Comparison of ENCODE assay signal across 8 cellular contexts in genomic region chr19:16825312-16826168, GRCh38. TPM values are rescaled to one million over a fixed set of nuclear protein-coding genes. Genes with fewer than 3 reads are reported as not detected.
DNase-seq lines count a peak whose midpoint lies in the region; ATAC-seq, FAIRE-seq and TF ChIP-seq lines count a peak whose summit lies in the region.

No MANE protein-coding gene starts in this region.

- FAIRE-seq in A549 (lab: Jason Lieb, UNC), result no peak
- FAIRE-seq in pancreas (lab: Jason Lieb, UNC), result no peak

- intact Hi-C loops in pancreas (cut with DNase I), result no loop called here

- TF ChIP-seq RAD21 in A549 (conservative IDR thresholded peaks at IDR 0.05 in 1 of 2, IDR thresholded peaks at IDR 0.05 in 1 of 2), result no peak

- TF ChIP-seq EP300 in A549 (IDR thresholded peaks at IDR 0.05), result no peak

- no peak for TF ChIP-seq CTCF in A549 (IDR thresholded peaks at IDR 0.05)
- no peak for TF ChIP-seq CTCF in GM23338 (conservative IDR thresholded peaks at IDR 0.05; ENCODE audit: low read depth in 2 of 2)
- no peak for TF ChIP-seq CTCF in WTC11 (IDR thresholded peaks at IDR 0.05)
- no peak for TF ChIP-seq CTCF in pancreas (IDR thresholded peaks at IDR 0.05)

- H3K9me3 ChIP-seq in A549, result no peaks in the 10 kb centered on the region
- H3K9me3 ChIP-seq in pancreas, result no peaks in the 10 kb centered on the region

- H3K27ac ChIP-seq in A549 (peak overlapping the region; percentile 31 to 83; a peak in 5 of 6 replicates), GM23338 (ENCODE audit: low read depth) (peak overlapping the region; percentile 79), pancreas (peak overlapping the region in 1 of 4 donors; percentile 10)

- TF ChIP-seq POLR2A in A549 (IDR thresholded peaks at IDR 0.05; ENCODE audit: low read length), result no peak

- peaks cover 38% of the 10 kb centered on the region for H3K4me1 Mint-ChIP-seq in GM23338
- peaks cover 40% of the 10 kb centered on the region for H3K4me1 Mint-ChIP-seq in WTC11

- WGBS in A549 (ENCODE audit: missing lambda C conversion rate), result 70% methylated on average over 14 of the region's 14 CpGs
- WGBS in pancreas, 2 donors, result 16 to 19% methylated on average over 14 of the region's 14 CpGs

- H3K27ac Mint-ChIP-seq in GM23338, result peak overlapping the region; percentile 94
- peak overlapping the region; percentile 86 for H3K27ac Mint-ChIP-seq in WTC11
- H3K27ac Mint-ChIP-seq in activated naive CD4-positive, alpha-beta T cell treated with anti-CD3 and anti-CD28 coated beads, Interleukin-2, amount 50 U/mL, for 72 hours, result peak overlapping the region in 1 of 2 donors; percentile 1

- peaks cover 1% of the 10 kb centered on the region; the same call in 1 of the 2 replicates for H4K20me1 ChIP-seq in GM23338 (replicated peaks; ENCODE audit: insufficient read depth)

- peaks cover 13% of the 10 kb centered on the region for H3K36me3 Mint-ChIP-seq in GM23338 (ENCODE audit: low read depth)
- H3K36me3 Mint-ChIP-seq in WTC11, result peaks cover 2% of the 10 kb centered on the region
- no peaks in the 10 kb centered on the region for H3K36me3 Mint-ChIP-seq in activated naive CD4-positive, alpha-beta T cell treated with anti-CD3 and anti-CD28 coated beads, Interleukin-2, amount 50 U/mL, for 72 hours

- H3K27me3 ChIP-seq in GM23338 (ENCODE audit: insufficient read depth) (no peaks in the 10 kb centered on the region), pancreas (no peaks in the 10 kb centered on the region)

- POLR2A ChIA-PET in A549 (lab: Yijun Ruan, JAX), result no interaction called here
- POLR2A ChIA-PET in WTC11 (lab: Charles Lee), result interaction anchor here (0.7 to 1.1 kb wide), 2 partner anchors 7 to 10 kb away, joined by 3 to 8 read pairs; no protein-coding TSS in a partner anchor

- peaks cover 6% of the 10 kb centered on the region; the same call in 2 of the 3 replicates for H3K9me3 Mint-ChIP-seq in GM23338
- H3K9me3 Mint-ChIP-seq in WTC11, result peaks cover 8% of the 10 kb centered on the region; the same call in 1 of the 2 replicates
- H3K9me3 Mint-ChIP-seq in activated naive CD4-positive, alpha-beta T cell treated with anti-CD3 and anti-CD28 coated beads, Interleukin-2, amount 50 U/mL, for 72 hours, result no peaks in the 10 kb centered on the region

- DNase-seq in A549 (ENCODE audit: low read depth in 1 of 2, low spot score in 1 of 2) (no peak), GM23338 (ENCODE audit: low spot score) (peak; percentile 83), WTC11 (ENCODE audit: low spot score) (peak; percentile 59), globus pallidus (ENCODE audit: low spot score) (peak; percentile 32), pancreas (peak in 4 of 6 donors; percentile 24 to 47 (median 44))
- DNase-seq in effector CD8-positive, alpha-beta T cell (lab: John Stamatoyannopoulos, UW), result no peak
- no peak for DNase-seq in activated naive CD4-positive, alpha-beta T cell treated with anti-CD3 and anti-CD28 coated beads, Interleukin-2, amount 50 U/mL, for 72 hours (ENCODE audit: low spot score in 2 of 2)

- peaks cover 8% of the 10 kb centered on the region; the same call in 1 of the 2 replicates for H3K9me2 ChIP-seq in GM23338 (ENCODE audit: insufficient read depth)

- CTCF ChIA-PET in A549 (lab: Yijun Ruan, JAX) (interaction anchor here (0.6 kb wide), 1 partner anchor 349 kb away, joined by 4 read pairs; no protein-coding TSS in a partner anchor), WTC11 (lab: Charles Lee) (interaction anchor here (1.1 to 1.6 kb wide), 2 partner anchors 54 to 227 kb away, joined by 3 to 8 read pairs; no protein-coding TSS in a partner anchor)

- H3K4me1 ChIP-seq in A549, result peaks cover 35% of the 10 kb centered on the region
- H3K4me1 ChIP-seq in GM23338 (ENCODE audit: insufficient read depth), result peaks cover 33% of the 10 kb centered on the region
- H3K4me1 ChIP-seq in pancreas, result peaks cover 0 to 14% (median 0%) of the 10 kb centered on the region in 3 donors

- H3K79me2 ChIP-seq in GM23338 (replicated peaks; ENCODE audit: insufficient read depth), result peaks cover 10% of the 10 kb centered on the region

- ATAC-seq in A549 (no peak; a peak in 1 of 6 replicates), GM23338 (peak; percentile 72), WTC11 (peak; percentile 79), pancreas (peak in 3 of 4 donors; percentile 46 to 60 (median 57)), HG03280 (IDR thresholded peaks at IDR 0.05; ENCODE audit: unreplicated experiment) (no peak)
- ATAC-seq in activated naive CD4-positive, alpha-beta T cell treated with anti-CD3 and anti-CD28 coated beads, Interleukin-2, amount 50 U/mL, for 72 hours, result no peak

- H3K4me3 ChIP-seq in A549 (no peak overlapping the region), GM23338 (peak overlapping the region; percentile 41), pancreas (peak overlapping the region in 3 of 4 donors; percentile 10 to 39 (median 33))

- peak overlapping the region; percentile 30 for H3K4me2 ChIP-seq in A549
- H3K4me2 ChIP-seq in GM23338, result peak overlapping the region; percentile 72

- 0 out of 2 replicates have a peak, but pooled peaks cover 10% of the 10 kb centered on the region for H3F3A ChIP-seq in GM23338 (replicated peaks; ENCODE audit: low read depth)

- H3K4me3 Mint-ChIP-seq in GM23338 (peak overlapping the region; percentile 68), WTC11 (peak overlapping the region; percentile 58)

- peaks cover 29% of the 10 kb centered on the region for H3K27me3 Mint-ChIP-seq in GM23338 (ENCODE audit: insufficient read depth, low read depth, poor library complexity)
- no peaks in the 10 kb centered on the region; the same call in 1 of the 2 replicates for H3K27me3 Mint-ChIP-seq in WTC11 (ENCODE audit: low read depth)

- peak overlapping the region; percentile 56; the same call in 1 of the 2 replicates for H2AFZ ChIP-seq in GM23338

- H3K36me3 ChIP-seq in GM23338 (ENCODE audit: insufficient read depth), result no peaks in the 10 kb centered on the region
- H3K36me3 ChIP-seq in pancreas, result no peaks in the 10 kb centered on the region

TF ChIP-seq in A549, 52 proteins besides CTCF, POLR2A, EP300 and RAD21 (continues in another document):
- TF ChIP-seq TP53 (CRISPR knock-in tag; IDR thresholded peaks at IDR 0.05) (no peak), KDM1A (IDR thresholded peaks at IDR 0.05; ENCODE audit: low read depth) (no peak), JUNB (IDR thresholded peaks at IDR 0.05) (no peak), ZFP36 (IDR thresholded peaks at IDR 0.05; ENCODE audit: borderline replicate concordance, partially characterized antibody) (no peak), HOXB5 (CRISPR knock-in tag; IDR thresholded peaks at IDR 0.05) (no peak)
- TF ChIP-seq, protein P1, sequence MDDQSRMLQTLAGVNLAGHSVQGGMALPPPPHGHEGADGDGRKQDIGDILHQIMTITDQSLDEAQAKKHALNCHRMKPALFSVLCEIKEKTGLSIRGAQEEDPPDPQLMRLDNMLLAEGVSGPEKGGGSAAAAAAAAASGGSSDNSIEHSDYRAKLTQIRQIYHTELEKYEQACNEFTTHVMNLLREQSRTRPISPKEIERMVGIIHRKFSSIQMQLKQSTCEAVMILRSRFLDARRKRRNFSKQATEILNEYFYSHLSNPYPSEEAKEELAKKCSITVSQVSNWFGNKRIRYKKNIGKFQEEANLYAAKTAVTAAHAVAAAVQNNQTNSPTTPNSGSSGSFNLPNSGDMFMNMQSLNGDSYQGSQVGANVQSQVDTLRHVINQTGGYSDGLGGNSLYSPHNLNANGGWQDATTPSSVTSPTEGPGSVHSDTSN (IDR thresholded peaks at IDR 0.05), result no peak

TF ChIP-seq in WTC11, 78 proteins besides CTCF, POLR2A, EP300 and RAD21:
- no peak for TF ChIP-seq ZNF416 (CRISPR knock-in tag; IDR thresholded peaks at IDR 0.05)
- TF ChIP-seq, protein P2, sequence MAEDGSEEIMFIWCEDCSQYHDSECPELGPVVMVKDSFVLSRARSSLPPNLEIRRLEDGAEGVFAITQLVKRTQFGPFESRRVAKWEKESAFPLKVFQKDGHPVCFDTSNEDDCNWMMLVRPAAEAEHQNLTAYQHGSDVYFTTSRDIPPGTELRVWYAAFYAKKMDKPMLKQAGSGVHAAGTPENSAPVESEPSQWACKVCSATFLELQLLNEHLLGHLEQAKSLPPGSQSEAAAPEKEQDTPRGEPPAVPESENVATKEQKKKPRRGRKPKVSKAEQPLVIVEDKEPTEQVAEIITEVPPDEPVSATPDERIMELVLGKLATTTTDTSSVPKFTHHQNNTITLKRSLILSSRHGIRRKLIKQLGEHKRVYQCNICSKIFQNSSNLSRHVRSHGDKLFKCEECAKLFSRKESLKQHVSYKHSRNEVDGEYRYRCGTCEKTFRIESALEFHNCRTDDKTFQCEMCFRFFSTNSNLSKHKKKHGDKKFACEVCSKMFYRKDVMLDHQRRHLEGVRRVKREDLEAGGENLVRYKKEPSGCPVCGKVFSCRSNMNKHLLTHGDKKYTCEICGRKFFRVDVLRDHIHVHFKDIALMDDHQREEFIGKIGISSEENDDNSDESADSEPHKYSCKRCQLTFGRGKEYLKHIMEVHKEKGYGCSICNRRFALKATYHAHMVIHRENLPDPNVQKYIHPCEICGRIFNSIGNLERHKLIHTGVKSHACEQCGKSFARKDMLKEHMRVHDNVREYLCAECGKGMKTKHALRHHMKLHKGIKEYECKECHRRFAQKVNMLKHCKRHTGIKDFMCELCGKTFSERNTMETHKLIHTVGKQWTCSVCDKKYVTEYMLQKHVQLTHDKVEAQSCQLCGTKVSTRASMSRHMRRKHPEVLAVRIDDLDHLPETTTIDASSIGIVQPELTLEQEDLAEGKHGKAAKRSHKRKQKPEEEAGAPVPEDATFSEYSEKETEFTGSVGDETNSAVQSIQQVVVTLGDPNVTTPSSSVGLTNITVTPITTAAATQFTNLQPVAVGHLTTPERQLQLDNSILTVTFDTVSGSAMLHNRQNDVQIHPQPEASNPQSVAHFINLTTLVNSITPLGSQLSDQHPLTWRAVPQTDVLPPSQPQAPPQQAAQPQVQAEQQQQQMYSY (CRISPR knock-in tag; IDR thresholded peaks at IDR 0.05), result peak; percentile 56

RNA-seq across cellular contexts. Expression of gene SIN3B, which starts 3.7 kb away (rescaled TPM):
- polyA plus RNA-seq in A549 (2011; rRNA removed) (12.2 and 14.8 TPM in 2 replicates), A549 (2017; fragmentation: RNase III; extraction: RNeasy Plus Mini Kit Qiagen cat#74134 plus additional on column Dnase treatment) (18.9 to 22.4 TPM (median 21.3 TPM) in 3 replicates), GM23338 (2016; fragmentation: Nextera tagmentation; extraction: Ambion mirVana) (36.0 and 37.6 TPM in 2 replicates), pancreas (10 to 100 TPM; 43.3 to 51.8 TPM)
- 18.4 and 22.1 TPM in 2 replicates for polyA plus RNA-seq in A549 (2012; cell fraction: cytosol; rRNA removed)
- 111 and 139 TPM in 2 replicates for polyA plus RNA-seq in A549 (2012; cell fraction: nucleus; rRNA removed)
- polyA minus RNA-seq in A549 (2011; rRNA and poly(A)+ RNA removed), result 15.0 and 17.5 TPM in 2 replicates
- total RNA-seq in GM23338 (2014; rRNA removed; shearing (Covaris generic)), result 68.6 and 80.0 TPM in 2 replicates
- total RNA-seq in WTC11 (2021) (76.8 to 87.7 TPM (median 80.0 TPM) in 3 replicates), pancreas (10 to 100 TPM; 13.6 to 27.6 (median 17.9) TPM)
- 10 to 100 TPM; 31.6 to 31.8 TPM for total RNA-seq in activated naive CD4-positive, alpha-beta T cell treated with anti-CD3 and anti-CD28 coated beads, Interleukin-2, amount 50 U/mL, for 72 hours

Comparison
In these comparisons a context has a peak if more than half of its experiments do, and no peak if none do; other contexts are left out.
1. ATAC-seq: peak in GM23338 (single experiment), WTC11 (single experiment) and pancreas (3 of 4); none in A549 (0 of 2), HG03280 (single experiment) and activated naive CD4-positive, alpha-beta T cell treated with anti-CD3 and anti-CD28 coated beads, Interleukin-2, amount 50 U/mL, for 72 hours (0 of 2).
2. DNase-seq: peak in GM23338 (single experiment), WTC11 (single experiment), globus pallidus (single experiment) and pancreas (4 of 6); none in A549 (0 of 2), effector CD8-positive, alpha-beta T cell (single experiment) and activated naive CD4-positive, alpha-beta T cell treated with anti-CD3 and anti-CD28 coated beads, Interleukin-2, amount 50 U/mL, for 72 hours (0 of 2).